Comparison of ENCODE assay signal across 23 cellular contexts in genomic region chr1:201595381-201595780, GRCh38.
"Had no signal": no experiment of that assay in that cellular context is flagged by ENCODE, and none has a peak within 500 bp of the region (broad histone marks: within the 10 kb centered on the region; RNA-seq: fewer than 3 reads in every experiment).

No MANE protein-coding gene starts in this region.

- H3K36me3 Mint-ChIP-seq: naive B cell; natural killer cell treated with Interleukin-12 subunit alpha and Interleukin-12 subunit beta and Interleukin-15 and Interleukin-18, amount 100 ng/mL, for 72 hours; stimulated activated naive B cell treated with anti-CD40 and anti-IgM and Interleukin-4, amounts not matched to agents 10 μg/mL and 1 μg/mL and 100 μg/mL, for 72 hours had no signal

- H3K27ac Mint-ChIP-seq: effector memory CD8-positive, alpha-beta T cell; mesothelial cell of epicardium; natural killer cell treated with Interleukin-12 subunit alpha and Interleukin-12 subunit beta and Interleukin-15 and Interleukin-18, amount 100 ng/mL, for 72 hours; progenitor cell of endocrine pancreas; stimulated activated naive B cell treated with anti-CD40 and anti-IgM and Interleukin-4, amounts not matched to agents 10 μg/mL and 1 μg/mL and 100 μg/mL, for 72 hours; stimulated activated naive CD8-positive, alpha-beta T cell treated with anti-CD3 and anti-CD28 coated beads, Interleukin-15, Interleukin-2, amounts not matched to agents 100 ng/mL and 50 ng/mL, for 24 hours had no signal

- ATAC-seq: effector memory CD8-positive, alpha-beta T cell; gastrocnemius medialis; left lung; mucosa of descending colon; natural killer cell treated with Interleukin-12 subunit alpha and Interleukin-12 subunit beta and Interleukin-15 and Interleukin-18, amount 100 ng/mL, for 72 hours; sciatic nerve; stimulated activated naive B cell treated with anti-CD40 and anti-IgM and Interleukin-4, amounts not matched to agents 10 μg/mL and 1 μg/mL and 100 μg/mL, for 72 hours had no signal

- H3K4me1 Mint-ChIP-seq: neural crest cell had no signal

- H3K4me3 ChIP-seq: gastrocnemius medialis, left lung, mucosa of descending colon, thoracic aorta, tibial nerve, upper lobe of left lung, uterus had no signal

- H3K27me3 Mint-ChIP-seq: progenitor cell of endocrine pancreas; stimulated activated naive CD8-positive, alpha-beta T cell treated with anti-CD3 and anti-CD28 coated beads, Interleukin-15, Interleukin-2, amounts not matched to agents 100 ng/mL and 50 ng/mL, for 24 hours had no signal

- H3K36me3 ChIP-seq: gastrocnemius medialis, left lung, uterus had no signal

- H3K9me3 ChIP-seq: gastrocnemius medialis, left lung, mucosa of descending colon, thoracic aorta, tibial nerve, upper lobe of left lung, uterus had no signal

- H3K4me3 Mint-ChIP-seq: effector memory CD8-positive, alpha-beta T cell; mesothelial cell of epicardium; naive B cell; natural killer cell treated with Interleukin-12 subunit alpha and Interleukin-12 subunit beta and Interleukin-15 and Interleukin-18, amount 100 ng/mL, for 72 hours; neural crest cell; stimulated activated naive B cell treated with anti-CD40 and anti-IgM and Interleukin-4, amounts not matched to agents 10 μg/mL and 1 μg/mL and 100 μg/mL, for 72 hours; stimulated activated naive CD8-positive, alpha-beta T cell treated with anti-CD3 and anti-CD28 coated beads, Interleukin-15, Interleukin-2, amounts not matched to agents 100 ng/mL and 50 ng/mL, for 24 hours had no signal

- H3K27me3 ChIP-seq: gastrocnemius medialis, left lung, tibial nerve, upper lobe of left lung, uterus had no signal

- H3K27ac ChIP-seq: gastrocnemius medialis, left lung, parathyroid adenoma, thoracic aorta, tibial nerve, upper lobe of left lung, uterus had no signal

- H3K4me1 ChIP-seq: parathyroid adenoma had no signal

- H3K9me3 Mint-ChIP-seq: effector memory CD8-positive, alpha-beta T cell; mesothelial cell of epicardium; natural killer cell treated with Interleukin-12 subunit alpha and Interleukin-12 subunit beta and Interleukin-15 and Interleukin-18, amount 100 ng/mL, for 72 hours; neural crest cell; stimulated activated naive B cell treated with anti-CD40 and anti-IgM and Interleukin-4, amounts not matched to agents 10 μg/mL and 1 μg/mL and 100 μg/mL, for 72 hours; stimulated activated naive CD8-positive, alpha-beta T cell treated with anti-CD3 and anti-CD28 coated beads, Interleukin-15, Interleukin-2, amounts not matched to agents 100 ng/mL and 50 ng/mL, for 24 hours had no signal

- DNase-seq: cortex of kidney; effector memory CD8-positive, alpha-beta T cell; gastrocnemius medialis; head of caudate nucleus; kidney; left lung; mesenchymal stem cell; mucosa of descending colon; naive B cell; stimulated activated CD4-positive, alpha-beta T cell treated with anti-CD3 and anti-CD28 coated beads, Interleukin-15, amount 100 ng/mL, for 24 hours; stimulated activated CD4-positive, alpha-beta T cell treated with anti-CD3 and anti-CD28 coated beads, Interleukin-2, amount 100 ng/mL, for 48 hours; stimulated activated naive B cell treated with anti-CD40 and anti-IgM and Interleukin-4, amounts not matched to agents 10 μg/mL and 1 μg/mL and 100 μg/mL, for 72 hours; upper lobe of left lung; uterus had no signal
